15 cellular contexts compared by ENCODE assay signal in genomic region chr19:46648070-46648960, GRCh38. TPM values are rescaled to one million over a fixed set of nuclear protein-coding genes. Genes with fewer than 3 reads are reported as not detected.
DNase-seq lines count a peak whose midpoint lies in the region; FAIRE-seq and TF ChIP-seq lines count a peak whose summit lies in the region.
"Had no signal": no experiment of that assay in that cellular context is flagged by ENCODE, and none has a peak within 500 bp of the region (broad histone marks: within the 10 kb centered on the region; RNA-seq: fewer than 3 reads in every experiment).

No MANE protein-coding gene starts in this region.

- peak overlapping the region; percentile 44; the same call in 1 of the 2 replicates for H3K9ac ChIP-seq in HUES64 (ENCODE audit: low read depth, low read length)
- H3K9ac ChIP-seq: parathyroid adenoma had no signal

- TF ChIP-seq CTCF in bronchial epithelial cell (IDR thresholded peaks at IDR 0.05; ENCODE audit: insufficient read depth, low read length, severe bottlenecking) = no peak
- no peak for TF ChIP-seq CTCF in nephron progenitor cell (IDR thresholded peaks at IDR 0.05)
- no peak for TF ChIP-seq CTCF in MCF 10A (IDR thresholded peaks at IDR 0.05; ENCODE audit: unreplicated experiment)

- H3K27me3 ChIP-seq in CD4-positive, alpha-beta memory T cell (ENCODE audit: insufficient read depth, low read length) = peaks cover 23% of the 10 kb centered on the region
- H3K27me3 ChIP-seq in HUES64 (ENCODE audit: insufficient read depth, low read length) = peaks cover 52% of the 10 kb centered on the region
- H3K27me3 ChIP-seq in bronchial epithelial cell (ENCODE audit: control insufficient read depth, insufficient read depth, low read length) = peaks cover 14% of the 10 kb centered on the region

- no TSS peak for BruUV-seq in MCF 10A (replicated peaks; lab: Mats Ljungman, UMichigan)

- peaks cover 29 to 39% of the 10 kb centered on the region in 2 donors for H3K27me3 Mint-ChIP-seq in CD4-positive, alpha-beta memory T cell
- H3K27me3 Mint-ChIP-seq in nephron progenitor cell (ENCODE audit: low read depth, poor library complexity) (peaks cover 85% of the 10 kb centered on the region), MCF 10A (ENCODE audit: insufficient read depth, unreplicated experiment) (peaks cover 13% of the 10 kb centered on the region)

- peaks cover 6 to 10% (median 6%) of the 10 kb centered on the region in 4 donors for H3K4me1 Mint-ChIP-seq in CD4-positive, alpha-beta memory T cell
- H3K4me1 Mint-ChIP-seq in nephron progenitor cell = peaks cover 14% of the 10 kb centered on the region
- no peaks in the 10 kb centered on the region for H3K4me1 Mint-ChIP-seq in MCF 10A (ENCODE audit: insufficient read depth, unreplicated experiment)

- POLR2A ChIA-PET in CD4-positive, alpha-beta memory T cell (lab: Charles Lee; ENCODE audit: partially characterized antibody) = no interaction called here
- POLR2A ChIA-PET in MCF 10A (lab: Yijun Ruan, JAX) = no interaction called here

- peak overlapping the region in 7 of 8 donors; percentile 21 to 57 (median 52) for H3K4me3 Mint-ChIP-seq in CD4-positive, alpha-beta memory T cell
- H3K4me3 Mint-ChIP-seq in nephron progenitor cell = peak overlapping the region; percentile 59
- H3K4me3 Mint-ChIP-seq in MCF 10A (ENCODE audit: unreplicated experiment) = no peak overlapping the region

- H3K4me1 ChIP-seq in CD4-positive, alpha-beta memory T cell (ENCODE audit: insufficient read depth, low read length) = no peaks in the 10 kb centered on the region
- no peaks in the 10 kb centered on the region for H3K4me1 ChIP-seq in HUES64 (ENCODE audit: insufficient read depth, low read length)
- H3K4me1 ChIP-seq: parathyroid adenoma had no signal

- peaks cover 0 to 21% (median 11%) of the 10 kb centered on the region in 8 donors for H3K9me3 Mint-ChIP-seq in CD4-positive, alpha-beta memory T cell
- H3K9me3 Mint-ChIP-seq in nephron progenitor cell = peaks cover 41% of the 10 kb centered on the region
- H3K9me3 Mint-ChIP-seq in MCF 10A (ENCODE audit: unreplicated experiment) = no peaks in the 10 kb centered on the region

- CTCF ChIA-PET in CD4-positive, alpha-beta memory T cell (lab: Charles Lee; ENCODE audit: partially characterized antibody) = interaction anchor here (0.5 to 1.0 kb wide), 2 partner anchors 13 to 949 kb away, joined by 3 to 4 read pairs; partner anchors contain the start of gene DACT3
- CTCF ChIA-PET in MCF 10A (lab: Yijun Ruan, JAX) = interaction anchor here (0.6 to 1.5 kb wide), 2 partner anchors 32 to 35 kb away, joined by 4 read pairs; no protein-coding TSS in a partner anchor

- peak overlapping the region in 3 of 7 donors; percentile 26 to 42 (median 35) for H3K27ac Mint-ChIP-seq in CD4-positive, alpha-beta memory T cell
- no peak overlapping the region for H3K27ac Mint-ChIP-seq in nephron progenitor cell
- no peak overlapping the region for H3K27ac Mint-ChIP-seq in MCF 10A (ENCODE audit: low read depth, unreplicated experiment)

- peaks cover 0 to 1% of the 10 kb centered on the region in 2 donors for H3K36me3 Mint-ChIP-seq in CD4-positive, alpha-beta memory T cell
- H3K36me3 Mint-ChIP-seq in nephron progenitor cell (ENCODE audit: low read depth) (peaks cover 57% of the 10 kb centered on the region), MCF 10A (ENCODE audit: insufficient read depth, unreplicated experiment) (peaks cover 6% of the 10 kb centered on the region)

- H3K36me3 ChIP-seq in CD4-positive, alpha-beta memory T cell (ENCODE audit: insufficient read depth, low read length) = no peaks in the 10 kb centered on the region
- H3K36me3 ChIP-seq in HUES64 (ENCODE audit: insufficient read depth, low read length) (no peaks in the 10 kb centered on the region), bronchial epithelial cell (ENCODE audit: control insufficient read depth, insufficient read depth, low read length) (no peaks in the 10 kb centered on the region)

- intact Hi-C loops in CD4-positive, alpha-beta memory T cell (cut with micrococcal nuclease) = no loop called here
- intact Hi-C loops in MCF 10A (cut with micrococcal nuclease) = no loop called here

- H3K27ac ChIP-seq in CD4-positive, alpha-beta memory T cell (ENCODE audit: low read depth, low read length) = no peak overlapping the region
- no peak overlapping the region for H3K27ac ChIP-seq in HUES64 (ENCODE audit: low read depth, low read length)
- H3K27ac ChIP-seq: C4-2B, parathyroid adenoma had no signal

- H3K4me3 ChIP-seq in CD4-positive, alpha-beta memory T cell (ENCODE audit: low read length in 2 of 2) = no peak overlapping the region
- H3K4me3 ChIP-seq in HUES64 (ENCODE audit: low read length) = peak overlapping the region; percentile 39
- H3K4me3 ChIP-seq in bronchial epithelial cell (ENCODE audit: low read depth, low read length) = no peak overlapping the region

- no peaks in the 10 kb centered on the region for H3K9me3 ChIP-seq in CD4-positive, alpha-beta memory T cell (ENCODE audit: control insufficient read depth in 1 of 2, low read length in 2 of 2)
- H3K9me3 ChIP-seq in HUES64 (ENCODE audit: insufficient read depth, low read depth, low read length) = no peaks in the 10 kb centered on the region; the same call in 1 of the 2 replicates

- peak; percentile 60 for FAIRE-seq in bronchial epithelial cell (lab: Jason Lieb, UNC)

- DNase-seq in CD4-positive, alpha-beta memory T cell = peak in 1 of 5 donors; percentile 18
- DNase-seq in bronchial epithelial cell (ENCODE audit: low read depth) (no peak), nephron progenitor cell (no peak), HK-2 (ENCODE audit: unreplicated experiment) (no peak), MCF 10A (ENCODE audit: unreplicated experiment) (no peak), GDM1 (lab: John Stamatoyannopoulos, UW) (no peak), T-helper 9 cell (no peak)
- DNase-seq: NCI-H1105; NK-92 treated with Interleukin-12 subunit alpha and Interleukin-12 subunit beta, amount 100 ng/mL, for 24 hours; stimulated activated CD4-positive, alpha-beta T cell treated with anti-CD3 and anti-CD28 coated beads, Interleukin-4, amount 100 ng/mL, for 1 hour had no signal

- 17% methylated on average over 63 of the region's 63 CpGs for WGBS in HUES64

RNA-seq across cellular contexts. Expression of gene GNG8, which starts 12.3 kb away (rescaled TPM):
- total RNA-seq in CD4-positive, alpha-beta memory T cell = not detected
- polyA plus RNA-seq in CD4-positive, alpha-beta memory T cell = not detected
- polyA plus RNA-seq in HUES64 (2013, experiment 1 of 2) = not detected
- not detected for polyA plus RNA-seq in HUES64 (2013, experiment 2 of 2)
- total RNA-seq in bronchial epithelial cell (not detected in 2 replicates), MCF 10A (2022) (not detected in 2 replicates)
- total RNA-seq: cerebellum had no signal
- polyA plus RNA-seq: thymus had no signal

RNA-seq across cellular contexts. Expression of gene DACT3, which starts 12.7 kb away (rescaled TPM):
- total RNA-seq in CD4-positive, alpha-beta memory T cell = not detected
- not detected for polyA plus RNA-seq in CD4-positive, alpha-beta memory T cell
- polyA plus RNA-seq in HUES64 (2013, experiment 1 of 2) = 1.6 TPM
- 3.2 TPM for polyA plus RNA-seq in HUES64 (2013, experiment 2 of 2)
- total RNA-seq in bronchial epithelial cell (under 0.01 and 0.13 TPM in 2 replicates), MCF 10A (2022) (0.09 TPM in 1 of 2 replicates, not detected in the other)

RNA-seq across cellular contexts. Expression of gene PTGIR, which starts 23.4 kb away (rescaled TPM):
- total RNA-seq in CD4-positive, alpha-beta memory T cell = 1 to 10 TPM; 1.0 to 1.9 TPM
- under 1 TPM; 0.11 to 0.75 TPM for polyA plus RNA-seq in CD4-positive, alpha-beta memory T cell
- polyA plus RNA-seq in HUES64 (2013, experiment 1 of 2) = not detected
- polyA plus RNA-seq in HUES64 (2013, experiment 2 of 2) = not detected
- 0.26 TPM in 1 of 2 replicates, not detected in the other for total RNA-seq in bronchial epithelial cell
- total RNA-seq in MCF 10A (2022) = not detected in 2 replicates
- total RNA-seq: cerebellum had no signal

RNA-seq across cellular contexts. Expression of gene CALM3, which starts 47.2 kb away (rescaled TPM):
- total RNA-seq in CD4-positive, alpha-beta memory T cell = 100 to 1,000 TPM; 206 to 212 TPM
- 100 to 1,000 TPM; 169 to 176 TPM for polyA plus RNA-seq in CD4-positive, alpha-beta memory T cell
- 216 TPM for polyA plus RNA-seq in HUES64 (2013, experiment 1 of 2)
- 254 TPM for polyA plus RNA-seq in HUES64 (2013, experiment 2 of 2)
- total RNA-seq in bronchial epithelial cell (79.8 and 106 TPM in 2 replicates), MCF 10A (2022) (103 and 120 TPM in 2 replicates)
